ENCODE assay signal across 11 cellular contexts in genomic region chr9:27258662-27259061, GRCh38. TPM values are rescaled to one million over a fixed set of nuclear protein-coding genes. Genes with fewer than 3 reads are reported as not detected.
"Had no signal": no experiment of that assay in that cellular context is flagged by ENCODE, and none has a peak within 500 bp of the region (broad histone marks: within the 10 kb centered on the region; RNA-seq: fewer than 3 reads in every experiment).

No MANE protein-coding gene starts in this region.

- H3K27ac ChIP-seq: GM23248, HL-60 had no signal

- H3K36me3 ChIP-seq: HAP-1 had no signal

- ATAC-seq: HCT116, HepG2 had no signal

- H3K4me1 ChIP-seq: HAP-1 had no signal

- H3K4me3 ChIP-seq: GM23248, HAP-1 had no signal

- DNase-seq: GM23248, GOT3, H7, HFFc6, KBM-7 had no signal

- H3K9me3 ChIP-seq: HAP-1 had no signal

RNA-seq across cellular contexts. Expression of gene EQTN, which starts 38.3 kb away (rescaled TPM):
- total RNA-seq: GM23248, H4, HepG2, HFFc6, HT1080 had no signal
